ENCODE assay signal across 9 cellular contexts in the genomic region with DNA sequence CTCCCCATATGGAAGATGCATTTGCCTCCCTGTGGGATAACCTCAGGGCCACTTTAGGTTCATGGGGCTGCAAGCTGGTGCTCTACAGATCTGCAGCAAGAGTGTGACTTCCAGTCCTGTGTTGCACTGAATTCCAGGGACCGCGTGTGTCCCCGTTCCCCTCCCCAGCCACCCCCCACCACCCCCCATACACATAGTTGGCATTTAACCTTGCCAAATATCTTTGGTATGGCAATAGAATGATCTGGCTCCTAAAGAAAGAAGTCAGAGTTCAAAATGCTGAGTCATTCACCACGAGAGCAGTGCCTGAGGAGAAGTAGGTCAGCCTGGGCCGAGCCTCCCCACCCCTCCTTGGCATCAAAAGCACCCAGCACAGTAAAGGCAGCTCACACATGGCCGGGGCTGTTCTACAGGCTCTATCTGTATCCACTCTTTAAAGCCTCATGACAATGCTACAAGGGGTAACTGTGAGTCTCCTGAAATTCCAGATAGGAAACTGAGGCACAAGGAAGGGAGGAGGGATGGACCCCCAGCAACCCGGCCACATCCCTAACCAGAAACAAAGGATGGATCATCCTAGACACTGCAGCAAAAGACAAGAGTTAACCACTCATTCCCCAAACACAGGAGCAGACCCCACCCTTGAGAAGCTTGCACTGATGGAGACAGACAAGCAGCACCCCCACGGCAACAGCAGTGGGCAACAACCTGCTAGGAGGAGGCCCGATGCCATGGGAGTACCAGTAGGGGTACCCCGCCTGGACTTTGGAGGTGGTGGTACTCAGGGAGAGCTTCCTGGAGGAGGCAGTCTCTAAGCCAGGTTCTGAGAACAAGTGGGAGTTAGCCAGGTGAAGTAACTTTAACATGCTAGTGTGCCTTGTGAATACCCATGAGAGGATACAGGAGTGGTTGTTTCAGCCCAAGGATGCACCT.
DNase-seq lines count a peak whose midpoint lies in the region; ATAC-seq, FAIRE-seq and TF ChIP-seq lines count a peak whose summit lies in the region.
"Had no signal": no experiment of that assay in that cellular context is flagged by ENCODE, and none has a peak within 500 bp of the region (broad histone marks: within the 10 kb centered on the region; RNA-seq: fewer than 3 reads in every experiment).

No MANE protein-coding gene starts in this region.

- no peak overlapping the region for H3K4me3 ChIP-seq in mucosa of descending colon
- H3K4me3 ChIP-seq: SJCRH30 had no signal

- no peak for FAIRE-seq in GM12892 (lab: Jason Lieb, UNC)

- DNase-seq in AML-193 (lab: John Stamatoyannopoulos, UW) (peak; percentile 45 to 52), MV-4-11 (lab: John Stamatoyannopoulos, UW) (peak; percentile 72), dedifferentiated amniotic fluid mesenchymal stem cell (ENCODE audit: extremely low spot score) (peak; percentile 41), mucosa of descending colon (peak in 1 of 3 donors; percentile 23), GM12892 (ENCODE audit: insufficient read length) (no peak)
- no peak for DNase-seq in stimulated activated CD4-positive, alpha-beta T cell treated with anti-CD3 and anti-CD28 coated beads, Interleukin-2, amount 100 ng/mL, for 48 hours

- TF ChIP-seq POLR2A in GM12892 (IDR thresholded peaks at IDR 0.05; ENCODE audit: low read depth, low read length): no peak

- H3K4me1 ChIP-seq in mucosa of descending colon (ENCODE audit: low read depth): no peaks in the 10 kb centered on the region

- H3K36me3 ChIP-seq in mucosa of descending colon (ENCODE audit: low read depth): no peaks in the 10 kb centered on the region
- H3K36me3 ChIP-seq: SJCRH30 had no signal

- intact Hi-C loops in mucosa of descending colon (cut with DNase I, micrococcal nuclease): no loop called here

- no peaks in the 10 kb centered on the region for H3K9me3 ChIP-seq in mucosa of descending colon
- H3K9me3 ChIP-seq: SJCRH30 had no signal

- ATAC-seq in mucosa of descending colon: peak; percentile 55
- ATAC-seq in GM21737 (IDR thresholded peaks at IDR 0.05; ENCODE audit: unreplicated experiment): no peak
- ATAC-seq in GM21529 (IDR thresholded peaks at IDR 0.05; ENCODE audit: unreplicated experiment): no peak

- TF ChIP-seq CTCF in mucosa of descending colon (IDR thresholded peaks at IDR 0.05): no peak

Comparison
In these comparisons a context has a peak if more than half of its experiments do, and no peak if none do; other contexts are left out.
1. DNase-seq: peak in AML-193 (2 of 2), MV-4-11 (single experiment) and dedifferentiated amniotic fluid mesenchymal stem cell (single experiment); none in stimulated activated CD4-positive, alpha-beta T cell treated with anti-CD3 and anti-CD28 coated beads, Interleukin-2, amount 100 ng/mL, for 48 hours (0 of 2) and GM12892 (single experiment).